ENCODE assay signal across 1 cellular context in the genomic region with DNA sequence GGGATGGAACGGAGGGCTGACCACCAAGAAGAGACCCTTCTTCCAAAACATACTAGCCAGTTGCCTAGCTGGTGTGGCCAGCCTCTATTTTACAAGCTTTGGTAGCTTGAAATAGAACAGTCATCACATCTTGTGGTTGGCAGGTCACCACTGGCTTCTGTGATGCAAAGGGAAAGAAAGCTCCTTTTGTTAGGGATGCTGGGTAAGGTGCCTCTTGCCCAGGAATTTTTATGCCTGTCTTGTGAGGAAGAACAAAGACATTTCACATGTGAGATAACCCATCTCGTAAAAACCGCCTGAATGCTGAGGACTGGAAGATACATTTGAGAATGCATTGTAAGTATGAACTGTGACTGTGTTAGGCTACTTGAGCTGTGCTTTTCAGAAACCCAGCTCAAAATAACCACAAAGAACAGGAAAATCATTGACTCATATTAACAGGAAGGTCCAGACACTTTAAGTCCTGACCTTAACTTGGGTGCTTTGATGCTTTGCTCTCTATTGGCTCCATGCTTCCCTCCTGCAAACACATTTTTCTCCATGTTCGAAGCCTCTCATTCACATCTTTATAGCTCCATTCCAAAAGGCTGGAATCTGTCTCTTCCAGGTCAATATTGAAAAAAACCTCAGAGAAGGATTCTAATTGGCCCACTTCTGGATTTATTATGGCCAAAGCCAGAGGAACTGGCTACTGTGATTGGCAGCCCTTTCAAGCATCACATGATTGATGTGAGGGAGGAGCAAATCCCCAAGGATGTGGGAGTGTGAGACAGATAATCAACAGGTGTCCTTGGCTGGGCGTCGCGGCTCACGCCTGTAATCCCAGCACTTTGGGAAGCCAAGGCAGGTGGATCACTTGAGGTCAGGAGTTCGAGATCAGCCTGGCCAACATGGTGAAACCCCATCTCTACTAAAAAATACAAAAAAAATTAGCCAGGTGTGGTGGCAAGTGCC.
TF ChIP-seq lines count a peak whose summit lies in the region.

No MANE protein-coding gene starts in this region.

TF ChIP-seq in SK-N-SH treated with all-trans-retinoic acid at 6 μM for 48 hours, 23 proteins besides CTCF, POLR2A, EP300 and RAD21 (continued from another document):
- TF ChIP-seq ISL1 (CRISPR knock-in tag; IDR thresholded peaks at IDR 0.05), result no peak; the same call in 1 of the 2 replicates
- no peak for TF ChIP-seq ZNF70 (CRISPR knock-in tag; IDR thresholded peaks at IDR 0.05)
- 0 out of 2 replicates have a peak, but pooled peaks have one; percentile 12 for TF ChIP-seq CSDC2 (CRISPR knock-in tag; IDR thresholded peaks at IDR 0.05)
- TF ChIP-seq GLIS3 (CRISPR knock-in tag; IDR thresholded peaks at IDR 0.05), result no peak
- no peak for TF ChIP-seq POU6F1 (CRISPR knock-in tag; IDR thresholded peaks at IDR 0.05; ENCODE audit: borderline replicate concordance, low read depth)
- TF ChIP-seq OSR1 (CRISPR knock-in tag; IDR thresholded peaks at IDR 0.05), result no peak
- TF ChIP-seq SNAI2 (CRISPR knock-in tag; IDR thresholded peaks at IDR 0.05), result no peak
- TF ChIP-seq ZFP3 (CRISPR knock-in tag; IDR thresholded peaks at IDR 0.05), result peak; percentile 33; the same call in 1 of the 2 replicates
- TF ChIP-seq TCF4 (CRISPR knock-in tag; IDR thresholded peaks at IDR 0.05; ENCODE audit: borderline replicate concordance), result no peak
- TF ChIP-seq ZNF565 (CRISPR knock-in tag; conservative IDR thresholded peaks at IDR 0.05; ENCODE audit: low read depth), result no peak
- no peak for TF ChIP-seq ESRRG (CRISPR knock-in tag; IDR thresholded peaks at IDR 0.05)
- TF ChIP-seq PATZ1 (CRISPR knock-in tag; IDR thresholded peaks at IDR 0.05; ENCODE audit: borderline replicate concordance), result no peak
- TF ChIP-seq, protein P1, sequence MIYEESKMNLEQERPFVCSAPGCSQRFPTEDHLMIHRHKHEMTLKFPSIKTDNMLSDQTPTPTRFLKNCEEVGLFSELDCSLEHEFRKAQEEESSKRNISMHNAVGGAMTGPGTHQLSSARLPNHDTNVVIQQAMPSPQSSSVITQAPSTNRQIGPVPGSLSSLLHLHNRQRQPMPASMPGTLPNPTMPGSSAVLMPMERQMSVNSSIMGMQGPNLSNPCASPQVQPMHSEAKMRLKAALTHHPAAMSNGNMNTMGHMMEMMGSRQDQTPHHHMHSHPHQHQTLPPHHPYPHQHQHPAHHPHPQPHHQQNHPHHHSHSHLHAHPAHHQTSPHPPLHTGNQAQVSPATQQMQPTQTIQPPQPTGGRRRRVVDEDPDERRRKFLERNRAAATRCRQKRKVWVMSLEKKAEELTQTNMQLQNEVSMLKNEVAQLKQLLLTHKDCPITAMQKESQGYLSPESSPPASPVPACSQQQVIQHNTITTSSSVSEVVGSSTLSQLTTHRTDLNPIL (CRISPR knock-in tag; IDR thresholded peaks at IDR 0.05; ENCODE audit: low read depth), result no peak
- TF ChIP-seq ZC3H10 (CRISPR knock-in tag; IDR thresholded peaks at IDR 0.05), result 0 out of 2 replicates have a peak, but pooled peaks have one; percentile 40
